ENCODE assay signal across 21 cellular contexts in the genomic region with DNA sequence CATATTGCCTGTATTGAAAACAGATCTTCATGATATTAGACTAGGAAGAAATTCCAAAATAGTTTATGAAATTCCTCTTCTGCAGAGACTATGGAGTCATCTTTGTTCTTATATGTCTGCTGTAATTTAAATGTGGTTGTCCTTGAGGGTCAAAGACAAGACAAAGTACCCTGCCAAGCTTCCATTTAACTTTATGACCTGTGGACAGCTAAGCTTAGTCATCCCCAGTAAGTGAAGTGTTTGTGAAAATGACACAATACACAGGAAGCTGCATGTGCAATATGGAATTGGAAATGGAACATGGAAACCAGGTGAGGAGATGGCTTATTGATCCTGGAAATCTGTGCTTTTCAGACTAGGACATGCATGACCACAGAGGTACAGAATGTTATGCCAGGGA.
DNase-seq lines count a peak whose midpoint lies in the region; ATAC-seq, FAIRE-seq and TF ChIP-seq lines count a peak whose summit lies in the region.
"Had no signal": no experiment of that assay in that cellular context is flagged by ENCODE, and none has a peak within 500 bp of the region (broad histone marks: within the 10 kb centered on the region; RNA-seq: fewer than 3 reads in every experiment).

No MANE protein-coding gene starts in this region.

- TF ChIP-seq RAD21 in K562 (CRISPR knock-in tag; conservative IDR thresholded peaks at IDR 0.05 in 1 of 2, IDR thresholded peaks at IDR 0.05 in 1 of 2), result no peak

- TF ChIP-seq CTCF in AG10803 (conservative IDR thresholded peaks at IDR 0.05; ENCODE audit: low read length) (no peak), K562 (IDR thresholded peaks at IDR 0.05 in 2 of 3, conservative IDR thresholded peaks at IDR 0.05 in 1 of 3; ENCODE audit: insufficient read depth in 2 of 3, low read depth in 1 of 3, low read length in 3 of 3) (no peak), psoas muscle (IDR thresholded peaks at IDR 0.05) (no peak)

- DNase-seq in AG10803 (ENCODE audit: low read depth) (peak; percentile 28), GM12892 (ENCODE audit: insufficient read length) (no peak), K562 (ENCODE audit: extremely low read depth in 1 of 4, low spot score in 3 of 4) (no peak), psoas muscle (no peak), DMS79 treated with DMSO at 0.1 percent for 48 hours (lab: John Stamatoyannopoulos, UW) (no peak)
- no peak for DNase-seq in activated T-cell treated with anti-CD3 and anti-CD28 coated beads, Interleukin-2, amount 50 U/mL, for 48 hours
- DNase-seq: ACHN; BE2C; CD4-positive, alpha-beta T cell; GF-D8; H9; MV-4-11; NCI-H1417; NCI-H1930; NCI-H2171 treated with DMSO at 0.1 percent for 48 hours; NCI-H446 treated with DMSO at 0.1 percent for 48 hours; NCI-H748 treated with DMSO at 0.1 percent for 48 hours; PC-3; SW 1271 had no signal

- CTCF ChIA-PET in K562 (lab: Yijun Ruan, JAX; ENCODE audit: low intra/inter-chr PET ratio), result no interaction called here

- no peaks in the 10 kb centered on the region for H4K20me1 ChIP-seq in K562 (replicated peaks; ENCODE audit: control insufficient read depth, insufficient read depth, low read length)

- TF ChIP-seq POLR2A in GM12892 (IDR thresholded peaks at IDR 0.05; ENCODE audit: low read depth, low read length) (no peak), K562 (conservative IDR thresholded peaks at IDR 0.05) (no peak)

- H3K27me3 ChIP-seq in K562 (ENCODE audit: control insufficient read depth in 2 of 2, insufficient read depth in 2 of 2, low read length in 2 of 2) (no peaks in the 10 kb centered on the region), psoas muscle (ENCODE audit: insufficient read depth in 3 of 3, low read length in 2 of 3) (no peaks in the 10 kb centered on the region)
- H3K27me3 ChIP-seq: BE2C had no signal

- H3K27ac ChIP-seq in K562 (ENCODE audit: extremely low read depth, low read depth, low read length), result no peak overlapping the region
- no peak overlapping the region for H3K27ac ChIP-seq in psoas muscle
- H3K27ac ChIP-seq: RWPE1 had no signal

- H3K9ac ChIP-seq in K562 (ENCODE audit: insufficient read depth in 1 of 2, low read depth in 2 of 2, low read length in 2 of 2), result no peak overlapping the region

- ATAC-seq in K562 (no peak), psoas muscle (peak; percentile 57 to 80 (median 73)), HG03039 (IDR thresholded peaks at IDR 0.05; ENCODE audit: unreplicated experiment) (no peak)
- ATAC-seq: PC-3 had no signal

- H2AFZ ChIP-seq in K562 (ENCODE audit: low read depth, low read length), result no peak overlapping the region

- H3K36me3 ChIP-seq in K562 (ENCODE audit: control insufficient read depth, insufficient read depth, low read length) (no peaks in the 10 kb centered on the region), psoas muscle (ENCODE audit: insufficient read depth in 1 of 2, low read depth in 1 of 2) (no peaks in the 10 kb centered on the region)
- H3K36me3 ChIP-seq: BE2C had no signal

- in situ Hi-C loops in K562 (cut with MboI), result no loop called here

- FAIRE-seq in GM12892 (lab: Jason Lieb, UNC), result peak; percentile 38
- FAIRE-seq in K562 (lab: Jason Lieb, UNC), result no peak

- no peaks in the 10 kb centered on the region for H3K9me1 ChIP-seq in K562 (ENCODE audit: control insufficient read depth, insufficient read depth, low read length)

- H3K4me1 ChIP-seq in K562 (replicated peaks in 1 of 2; ENCODE audit: control insufficient read depth in 2 of 2, insufficient read depth in 2 of 2, low read length in 2 of 2), result no peaks in the 10 kb centered on the region
- H3K4me1 ChIP-seq in psoas muscle, result no peaks in the 10 kb centered on the region
- H3K4me1 ChIP-seq: BE2C had no signal

- H3K9me3 ChIP-seq in K562 (replicated peaks; ENCODE audit: control insufficient read depth, insufficient read depth, low read depth, low read length) (no peaks in the 10 kb centered on the region), psoas muscle (no peaks in the 10 kb centered on the region)
- H3K9me3 ChIP-seq: BE2C had no signal

- POLR2A ChIA-PET in K562 (lab: Yijun Ruan, JAX), result no interaction called here

- no peak for TF ChIP-seq EP300 in K562 (IDR thresholded peaks at IDR 0.05; ENCODE audit: low read length)

- intact Hi-C loops in K562 (cut with micrococcal nuclease) (loop anchor here (10.0 kb wide), 1 partner anchor 165 kb away; no protein-coding TSS in a partner anchor), psoas muscle (cut with DNase I) (no loop called here)

- H3K4me3 ChIP-seq in AG10803 (ENCODE audit: low read length) (no peak overlapping the region), K562 (no peak overlapping the region), psoas muscle (no peak overlapping the region)

- no peak overlapping the region for H3K4me2 ChIP-seq in K562 (ENCODE audit: insufficient read depth, low read length)

- no TSS peak for BruUV-seq in K562 (replicated peaks; lab: Mats Ljungman, UMichigan)

- no peaks in the 10 kb centered on the region for H3K79me2 ChIP-seq in K562 (ENCODE audit: control insufficient read depth, insufficient read depth, low read length)

TF ChIP-seq in K562, 482 proteins besides CTCF, POLR2A, EP300 and RAD21:
- no peak for TF ChIP-seq ZBTB17 (CRISPR knock-in tag; IDR thresholded peaks at IDR 0.05)
- TF ChIP-seq PBX2 (CRISPR knock-in tag; IDR thresholded peaks at IDR 0.05; ENCODE audit: low read depth), result no peak
- 0 out of 2 replicates have a peak, but pooled peaks have one; percentile 16 for TF ChIP-seq PBX2 (tag; conservative IDR thresholded peaks at IDR 0.05; ENCODE audit: low read depth)

Comparison
In these comparisons a context has a peak if more than half of its experiments do, and no peak if none do; other contexts are left out.
1. ATAC-seq: peak in psoas muscle (4 of 4); none in K562 (single experiment) and HG03039 (single experiment).